ENCODE assay signal across 1 cellular context in genomic region chr15:90710436-90710835, GRCh38.
TF ChIP-seq lines count a peak whose summit lies in the region.

No MANE protein-coding gene starts in this region.

TF ChIP-seq in GM12878, 131 proteins besides CTCF, POLR2A, EP300 and RAD21 (continued from another document):
- TF ChIP-seq, protein P1, sequence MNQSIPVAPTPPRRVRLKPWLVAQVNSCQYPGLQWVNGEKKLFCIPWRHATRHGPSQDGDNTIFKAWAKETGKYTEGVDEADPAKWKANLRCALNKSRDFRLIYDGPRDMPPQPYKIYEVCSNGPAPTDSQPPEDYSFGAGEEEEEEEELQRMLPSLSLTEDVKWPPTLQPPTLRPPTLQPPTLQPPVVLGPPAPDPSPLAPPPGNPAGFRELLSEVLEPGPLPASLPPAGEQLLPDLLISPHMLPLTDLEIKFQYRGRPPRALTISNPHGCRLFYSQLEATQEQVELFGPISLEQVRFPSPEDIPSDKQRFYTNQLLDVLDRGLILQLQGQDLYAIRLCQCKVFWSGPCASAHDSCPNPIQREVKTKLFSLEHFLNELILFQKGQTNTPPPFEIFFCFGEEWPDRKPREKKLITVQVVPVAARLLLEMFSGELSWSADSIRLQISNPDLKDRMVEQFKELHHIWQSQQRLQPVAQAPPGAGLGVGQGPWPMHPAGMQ (IDR thresholded peaks at IDR 0.05; ENCODE audit: borderline replicate concordance), result no peak
- no peak for TF ChIP-seq MXI1 (IDR thresholded peaks at IDR 0.05; ENCODE audit: low read depth, low read length)
- no peak for TF ChIP-seq CBX3 (IDR thresholded peaks at IDR 0.05; ENCODE audit: borderline replicate concordance, low read depth)
- no peak for TF ChIP-seq ATF2 (IDR thresholded peaks at IDR 0.05; ENCODE audit: low read length)
- no peak for TF ChIP-seq SP1 (IDR thresholded peaks at IDR 0.05; ENCODE audit: low read depth, low read length)
- TF ChIP-seq RUNX3 (IDR thresholded peaks at IDR 0.05; ENCODE audit: low read length), result no peak
